ENCODE assay signal across 9 cellular contexts in genomic region chr9:130137870-130138653, GRCh38. TPM values are rescaled to one million over a fixed set of nuclear protein-coding genes. Genes with fewer than 3 reads are reported as not detected.
DNase-seq lines count a peak whose midpoint lies in the region; ATAC-seq, FAIRE-seq and TF ChIP-seq lines count a peak whose summit lies in the region.
"Had no signal": no experiment of that assay in that cellular context is flagged by ENCODE, and none has a peak within 500 bp of the region (broad histone marks: within the 10 kb centered on the region; RNA-seq: fewer than 3 reads in every experiment).

No MANE protein-coding gene starts in this region.

- peak overlapping the region; percentile 31 for H3K27ac Mint-ChIP-seq in stimulated activated naive CD8-positive, alpha-beta T cell treated with anti-CD3 and anti-CD28 coated beads, Interleukin-15, Interleukin-2, amounts not matched to agents 100 ng/mL and 50 ng/mL, for 24 hours
- H3K27ac Mint-ChIP-seq in brain: peak overlapping the region; percentile 80 to 94 (median 90)

- FAIRE-seq in urothelium cell line (lab: Jason Lieb, UNC): peak; percentile 32
- FAIRE-seq: GM12878 had no signal

- no peak for ATAC-seq in stimulated activated naive CD8-positive, alpha-beta T cell treated with anti-CD3 and anti-CD28 coated beads, Interleukin-15, Interleukin-2, amounts not matched to agents 100 U/mL and 50 U/mL, for 24 hours
- ATAC-seq in GM21528 (IDR thresholded peaks at IDR 0.05; ENCODE audit: low FRiP score, unreplicated experiment) (no peak), HG02970 (IDR thresholded peaks at IDR 0.05; ENCODE audit: low FRiP score, unreplicated experiment) (no peak)
- ATAC-seq: GM12878 had no signal

- H3K36me3 ChIP-seq in kidney epithelial cell (ENCODE audit: control insufficient read depth, insufficient read depth, low read length): no peaks in the 10 kb centered on the region

- H3K4me3 ChIP-seq in kidney epithelial cell (ENCODE audit: low read depth, low read length): no peak overlapping the region
- H3K4me3 ChIP-seq: GM12878 had no signal

- H3K9me3 Mint-ChIP-seq in stimulated activated naive CD8-positive, alpha-beta T cell treated with anti-CD3 and anti-CD28 coated beads, Interleukin-15, Interleukin-2, amounts not matched to agents 100 ng/mL and 50 ng/mL, for 24 hours: no peaks in the 10 kb centered on the region
- H3K9me3 Mint-ChIP-seq in brain: no peaks in the 10 kb centered on the region

- no peaks in the 10 kb centered on the region for H3K27me3 Mint-ChIP-seq in stimulated activated naive CD8-positive, alpha-beta T cell treated with anti-CD3 and anti-CD28 coated beads, Interleukin-15, Interleukin-2, amounts not matched to agents 100 ng/mL and 50 ng/mL, for 24 hours
- no peaks in the 10 kb centered on the region for H3K27me3 Mint-ChIP-seq in brain

- DNase-seq in stimulated activated naive CD8-positive, alpha-beta T cell treated with anti-CD3 and anti-CD28 coated beads, Interleukin-15, Interleukin-2, amounts not matched to agents 100 U/mL and 50 U/mL, for 24 hours: no peak
- DNase-seq in kidney epithelial cell (ENCODE audit: low read depth) (peak; percentile 86), urothelium cell line (ENCODE audit: low spot score) (peak; percentile 83), D341Med (ENCODE audit: low spot score) (no peak)

- H3K36me3 Mint-ChIP-seq in stimulated activated naive CD8-positive, alpha-beta T cell treated with anti-CD3 and anti-CD28 coated beads, Interleukin-15, Interleukin-2, amounts not matched to agents 100 ng/mL and 50 ng/mL, for 24 hours (ENCODE audit: low read depth): peaks cover 32% of the 10 kb centered on the region
- H3K36me3 Mint-ChIP-seq in brain: peaks cover 26% of the 10 kb centered on the region

- no peak overlapping the region for H3K4me3 Mint-ChIP-seq in stimulated activated naive CD8-positive, alpha-beta T cell treated with anti-CD3 and anti-CD28 coated beads, Interleukin-15, Interleukin-2, amounts not matched to agents 100 ng/mL and 50 ng/mL, for 24 hours
- peak overlapping the region in 3 of 5 experiments; percentile 10 to 48 (median 21) for H3K4me3 Mint-ChIP-seq in brain

- H3K27me3 ChIP-seq in kidney epithelial cell (ENCODE audit: control insufficient read depth, insufficient read depth, low read length): no peaks in the 10 kb centered on the region

- TF ChIP-seq CTCF in brain (conservative IDR thresholded peaks at IDR 0.05): no peak
- no peak for TF ChIP-seq CTCF in kidney epithelial cell (IDR thresholded peaks at IDR 0.05; ENCODE audit: insufficient read depth, low read length, poor library complexity, severe bottlenecking)

- H3K4me1 Mint-ChIP-seq in stimulated activated naive CD8-positive, alpha-beta T cell treated with anti-CD3 and anti-CD28 coated beads, Interleukin-15, Interleukin-2, amounts not matched to agents 100 ng/mL and 50 ng/mL, for 24 hours (ENCODE audit: low read depth): peaks cover 76% of the 10 kb centered on the region
- peaks cover 65% of the 10 kb centered on the region for H3K4me1 Mint-ChIP-seq in brain

RNA-seq across cellular contexts. Expression of gene NCS1, which starts 34.1 kb away (rescaled TPM):
- polyA plus RNA-seq in brain (ENCODE audit: insufficient read depth, low read depth, low replicate concordance): 120 TPM
- total RNA-seq in kidney epithelial cell: 69.2 and 72.8 TPM in 2 replicates

Comparison
In these comparisons a context has a peak if more than half of its experiments do, and no peak if none do; other contexts are left out.
1. DNase-seq: peak in kidney epithelial cell (single experiment) and urothelium cell line (single experiment); none in stimulated activated naive CD8-positive, alpha-beta T cell treated with anti-CD3 and anti-CD28 coated beads, Interleukin-15, Interleukin-2, amounts not matched to agents 100 U/mL and 50 U/mL, for 24 hours (single experiment) and D341Med (single experiment).